Comparison of ENCODE assay signal across 2 cellular contexts in the genomic region with DNA sequence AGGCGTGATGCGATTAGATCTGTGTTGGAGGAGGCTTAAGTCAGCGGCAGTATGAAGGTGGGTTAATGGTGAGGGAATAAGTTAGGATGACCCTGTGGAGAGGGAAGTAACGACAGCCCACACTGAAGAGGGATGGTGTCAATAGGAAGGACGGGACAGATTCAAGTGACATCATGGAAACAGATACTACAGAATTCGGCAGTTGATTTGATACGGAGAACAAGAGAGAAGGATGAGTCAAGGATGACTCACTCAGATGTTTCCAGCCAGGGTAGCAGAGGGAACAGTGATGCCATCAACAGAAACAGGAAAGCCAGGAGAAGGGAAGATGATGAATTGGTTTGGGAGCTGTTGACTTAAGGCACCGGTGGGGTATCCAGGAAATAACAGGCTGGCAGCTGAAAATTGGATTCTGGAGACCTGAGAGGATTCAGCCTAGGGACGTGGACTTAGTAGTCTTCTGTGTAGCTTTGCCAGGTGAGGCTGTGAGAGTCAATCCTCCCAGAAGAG.
TF ChIP-seq lines count a peak whose summit lies in the region.

No MANE protein-coding gene starts in this region.

TF ChIP-seq in IMR-90, 13 proteins besides CTCF, POLR2A, EP300 and RAD21 (continued from another document):
- TF ChIP-seq CHD1 (IDR thresholded peaks at IDR 0.05; ENCODE audit: low read depth, low read length) (no peak), RCOR1 (IDR thresholded peaks at IDR 0.05; ENCODE audit: insufficient replicate concordance, low read length) (no peak), RFX5 (IDR thresholded peaks at IDR 0.05; ENCODE audit: low read depth, low read length) (no peak), BHLHE40 (IDR thresholded peaks at IDR 0.05; ENCODE audit: low read depth, low read length) (peak; percentile 11; the same call in 1 of the 2 replicates), SMC3 (IDR thresholded peaks at IDR 0.05; ENCODE audit: low read depth, low read length) (no peak), CEBPB (IDR thresholded peaks at IDR 0.05; ENCODE audit: low read depth, low read length) (peak; percentile 68; the same call in 1 of the 2 replicates)

TF ChIP-seq in GM23338, 12 proteins besides CTCF, POLR2A, EP300 and RAD21 (continued from another document):
- TF ChIP-seq EZH2 (IDR thresholded peaks at IDR 0.05; ENCODE audit: low read depth, unreplicated experiment) (no peak), ZNF114 (CRISPR knock-in tag; IDR thresholded peaks at IDR 0.05) (no peak), ZNF331 (CRISPR knock-in tag; IDR thresholded peaks at IDR 0.05; ENCODE audit: low read depth) (no peak), POLR2AphosphoS5 (IDR thresholded peaks at IDR 0.05; ENCODE audit: low read depth) (no peak), EZH2phosphoT487 (IDR thresholded peaks at IDR 0.05; ENCODE audit: unreplicated experiment) (no peak), NANOG (IDR thresholded peaks at IDR 0.05; ENCODE audit: borderline replicate concordance) (no peak), STAT1 (IDR thresholded peaks at IDR 0.05; ENCODE audit: unreplicated experiment) (no peak), CREB1 (CRISPR knock-in tag; IDR thresholded peaks at IDR 0.05; ENCODE audit: low read depth) (no peak)
- TF ChIP-seq, protein P1, sequence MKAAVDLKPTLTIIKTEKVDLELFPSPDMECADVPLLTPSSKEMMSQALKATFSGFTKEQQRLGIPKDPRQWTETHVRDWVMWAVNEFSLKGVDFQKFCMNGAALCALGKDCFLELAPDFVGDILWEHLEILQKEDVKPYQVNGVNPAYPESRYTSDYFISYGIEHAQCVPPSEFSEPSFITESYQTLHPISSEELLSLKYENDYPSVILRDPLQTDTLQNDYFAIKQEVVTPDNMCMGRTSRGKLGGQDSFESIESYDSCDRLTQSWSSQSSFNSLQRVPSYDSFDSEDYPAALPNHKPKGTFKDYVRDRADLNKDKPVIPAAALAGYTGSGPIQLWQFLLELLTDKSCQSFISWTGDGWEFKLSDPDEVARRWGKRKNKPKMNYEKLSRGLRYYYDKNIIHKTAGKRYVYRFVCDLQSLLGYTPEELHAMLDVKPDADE (IDR thresholded peaks at IDR 0.05), result no peak
- TF ChIP-seq, protein P2, sequence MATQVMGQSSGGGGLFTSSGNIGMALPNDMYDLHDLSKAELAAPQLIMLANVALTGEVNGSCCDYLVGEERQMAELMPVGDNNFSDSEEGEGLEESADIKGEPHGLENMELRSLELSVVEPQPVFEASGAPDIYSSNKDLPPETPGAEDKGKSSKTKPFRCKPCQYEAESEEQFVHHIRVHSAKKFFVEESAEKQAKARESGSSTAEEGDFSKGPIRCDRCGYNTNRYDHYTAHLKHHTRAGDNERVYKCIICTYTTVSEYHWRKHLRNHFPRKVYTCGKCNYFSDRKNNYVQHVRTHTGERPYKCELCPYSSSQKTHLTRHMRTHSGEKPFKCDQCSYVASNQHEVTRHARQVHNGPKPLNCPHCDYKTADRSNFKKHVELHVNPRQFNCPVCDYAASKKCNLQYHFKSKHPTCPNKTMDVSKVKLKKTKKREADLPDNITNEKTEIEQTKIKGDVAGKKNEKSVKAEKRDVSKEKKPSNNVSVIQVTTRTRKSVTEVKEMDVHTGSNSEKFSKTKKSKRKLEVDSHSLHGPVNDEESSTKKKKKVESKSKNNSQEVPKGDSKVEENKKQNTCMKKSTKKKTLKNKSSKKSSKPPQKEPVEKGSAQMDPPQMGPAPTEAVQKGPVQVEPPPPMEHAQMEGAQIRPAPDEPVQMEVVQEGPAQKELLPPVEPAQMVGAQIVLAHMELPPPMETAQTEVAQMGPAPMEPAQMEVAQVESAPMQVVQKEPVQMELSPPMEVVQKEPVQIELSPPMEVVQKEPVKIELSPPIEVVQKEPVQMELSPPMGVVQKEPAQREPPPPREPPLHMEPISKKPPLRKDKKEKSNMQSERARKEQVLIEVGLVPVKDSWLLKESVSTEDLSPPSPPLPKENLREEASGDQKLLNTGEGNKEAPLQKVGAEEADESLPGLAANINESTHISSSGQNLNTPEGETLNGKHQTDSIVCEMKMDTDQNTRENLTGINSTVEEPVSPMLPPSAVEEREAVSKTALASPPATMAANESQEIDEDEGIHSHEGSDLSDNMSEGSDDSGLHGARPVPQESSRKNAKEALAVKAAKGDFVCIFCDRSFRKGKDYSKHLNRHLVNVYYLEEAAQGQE (IDR thresholded peaks at IDR 0.05; ENCODE audit: unreplicated experiment), result no peak
- TF ChIP-seq, protein P3, sequence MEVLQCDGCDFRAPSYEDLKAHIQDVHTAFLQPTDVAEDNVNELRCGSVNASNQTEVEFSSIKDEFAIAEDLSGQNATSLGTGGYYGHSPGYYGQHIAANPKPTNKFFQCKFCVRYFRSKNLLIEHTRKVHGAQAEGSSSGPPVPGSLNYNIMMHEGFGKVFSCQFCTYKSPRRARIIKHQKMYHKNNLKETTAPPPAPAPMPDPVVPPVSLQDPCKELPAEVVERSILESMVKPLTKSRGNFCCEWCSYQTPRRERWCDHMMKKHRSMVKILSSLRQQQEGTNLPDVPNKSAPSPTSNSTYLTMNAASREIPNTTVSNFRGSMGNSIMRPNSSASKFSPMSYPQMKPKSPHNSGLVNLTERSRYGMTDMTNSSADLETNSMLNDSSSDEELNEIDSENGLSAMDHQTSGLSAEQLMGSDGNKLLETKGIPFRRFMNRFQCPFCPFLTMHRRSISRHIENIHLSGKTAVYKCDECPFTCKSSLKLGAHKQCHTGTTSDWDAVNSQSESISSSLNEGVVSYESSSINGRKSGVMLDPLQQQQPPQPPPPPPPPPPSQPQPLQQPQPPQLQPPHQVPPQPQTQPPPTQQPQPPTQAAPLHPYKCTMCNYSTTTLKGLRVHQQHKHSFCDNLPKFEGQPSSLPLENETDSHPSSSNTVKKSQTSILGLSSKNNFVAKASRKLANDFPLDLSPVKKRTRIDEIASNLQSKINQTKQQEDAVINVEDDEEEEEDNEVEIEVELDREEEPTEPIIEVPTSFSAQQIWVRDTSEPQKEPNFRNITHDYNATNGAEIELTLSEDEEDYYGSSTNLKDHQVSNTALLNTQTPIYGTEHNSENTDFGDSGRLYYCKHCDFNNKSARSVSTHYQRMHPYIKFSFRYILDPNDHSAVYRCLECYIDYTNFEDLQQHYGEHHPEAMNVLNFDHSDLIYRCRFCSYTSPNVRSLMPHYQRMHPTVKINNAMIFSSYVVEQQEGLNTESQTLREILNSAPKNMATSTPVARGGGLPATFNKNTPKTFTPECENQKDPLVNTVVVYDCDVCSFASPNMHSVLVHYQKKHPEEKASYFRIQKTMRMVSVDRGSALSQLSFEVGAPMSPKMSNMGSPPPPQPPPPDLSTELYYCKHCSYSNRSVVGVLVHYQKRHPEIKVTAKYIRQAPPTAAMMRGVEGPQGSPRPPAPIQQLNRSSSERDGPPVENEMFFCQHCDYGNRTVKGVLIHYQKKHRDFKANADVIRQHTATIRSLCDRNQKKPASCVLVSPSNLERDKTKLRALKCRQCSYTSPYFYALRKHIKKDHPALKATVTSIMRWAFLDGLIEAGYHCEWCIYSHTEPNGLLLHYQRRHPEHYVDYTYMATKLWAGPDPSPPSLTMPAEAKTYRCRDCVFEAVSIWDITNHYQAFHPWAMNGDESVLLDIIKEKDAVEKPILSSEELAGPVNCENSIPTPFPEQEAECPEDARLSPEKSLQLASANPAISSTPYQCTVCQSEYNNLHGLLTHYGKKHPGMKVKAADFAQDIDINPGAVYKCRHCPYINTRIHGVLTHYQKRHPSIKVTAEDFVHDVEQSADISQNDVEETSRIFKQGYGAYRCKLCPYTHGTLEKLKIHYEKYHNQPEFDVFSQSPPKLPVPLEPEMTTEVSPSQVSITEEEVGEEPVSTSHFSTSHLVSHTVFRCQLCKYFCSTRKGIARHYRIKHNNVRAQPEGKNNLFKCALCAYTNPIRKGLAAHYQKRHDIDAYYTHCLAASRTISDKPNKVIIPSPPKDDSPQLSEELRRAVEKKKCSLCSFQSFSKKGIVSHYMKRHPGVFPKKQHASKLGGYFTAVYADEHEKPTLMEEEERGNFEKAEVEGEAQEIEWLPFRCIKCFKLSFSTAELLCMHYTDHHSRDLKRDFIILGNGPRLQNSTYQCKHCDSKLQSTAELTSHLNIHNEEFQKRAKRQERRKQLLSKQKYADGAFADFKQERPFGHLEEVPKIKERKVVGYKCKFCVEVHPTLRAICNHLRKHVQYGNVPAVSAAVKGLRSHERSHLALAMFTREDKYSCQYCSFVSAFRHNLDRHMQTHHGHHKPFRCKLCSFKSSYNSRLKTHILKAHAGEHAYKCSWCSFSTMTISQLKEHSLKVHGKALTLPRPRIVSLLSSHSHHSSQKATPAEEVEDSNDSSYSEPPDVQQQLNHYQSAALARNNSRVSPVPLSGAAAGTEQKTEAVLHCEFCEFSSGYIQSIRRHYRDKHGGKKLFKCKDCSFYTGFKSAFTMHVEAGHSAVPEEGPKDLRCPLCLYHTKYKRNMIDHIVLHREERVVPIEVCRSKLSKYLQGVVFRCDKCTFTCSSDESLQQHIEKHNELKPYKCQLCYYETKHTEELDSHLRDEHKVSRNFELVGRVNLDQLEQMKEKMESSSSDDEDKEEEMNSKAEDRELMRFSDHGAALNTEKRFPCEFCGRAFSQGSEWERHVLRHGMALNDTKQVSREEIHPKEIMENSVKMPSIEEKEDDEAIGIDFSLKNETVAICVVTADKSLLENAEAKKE (CRISPR knock-in tag; IDR thresholded peaks at IDR 0.05), result no peak
TF ChIP-seq in GM23338: peak in this region for 0.
